Comparison of ENCODE assay signal across 21 cellular contexts in genomic region chr20:53052380-53052779, GRCh38.
"Had no signal": no experiment of that assay in that cellular context is flagged by ENCODE, and none has a peak within 500 bp of the region (broad histone marks: within the 10 kb centered on the region; RNA-seq: fewer than 3 reads in every experiment).

No MANE protein-coding gene starts in this region.

- H3K4me3 ChIP-seq: SJCRH30 had no signal

- DNase-seq: Kasumi-1, MM.1S, NCI-H1092 treated with DMSO at 0.1 percent for 48 hours, NCI-H1436, NCI-H187, NCI-H2029, NCI-H2081 treated with DMSO at 0.1 percent for 48 hours, NCI-H2171, NCI-H226, NCI-H446, NCI-H510A, NCI-H524 treated with DMSO at 0.1 percent for 48 hours, NCI-H69, NCI-H774, PC-3, SHP77 treated with DMSO at 0.1 percent for 48 hours, SJCRH30 had no signal

- H3K36me3 ChIP-seq: SJCRH30 had no signal

- H3K4me1 ChIP-seq: SJCRH30 had no signal

- H3K9ac ChIP-seq: KMS-11 had no signal

- H3K4me2 ChIP-seq: KMS-11 had no signal

- H3K9me3 ChIP-seq: SJCRH30 had no signal

- ATAC-seq: Panc1, PC-3, SK-N-SH treated with all-trans-retinoic acid at 6 μM for 48 hours had no signal

- H3K27ac ChIP-seq: KMS-11, RWPE1, SJCRH30 had no signal
